Comparison of ENCODE assay signal across 10 cellular contexts in the genomic region with DNA sequence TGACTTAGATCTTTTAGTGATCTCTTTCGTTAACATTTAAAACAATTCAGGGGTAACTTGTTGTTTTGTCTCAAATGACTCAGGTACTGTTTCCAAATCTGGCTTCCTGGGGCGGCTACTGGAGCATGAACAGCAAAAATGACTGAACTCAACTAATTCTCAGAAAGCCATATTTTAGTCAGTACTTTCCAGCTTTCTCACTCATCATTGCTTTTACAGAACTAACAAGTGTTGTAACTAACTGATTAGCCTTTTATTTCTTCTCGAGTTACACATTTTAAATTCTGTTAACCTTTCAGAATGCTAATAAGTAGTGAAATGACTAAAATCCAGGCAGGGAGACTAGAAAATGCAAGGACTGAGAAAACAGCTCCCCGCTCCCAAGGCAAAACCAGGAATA. TPM values are rescaled to one million over a fixed set of nuclear protein-coding genes. Genes with fewer than 3 reads are reported as not detected.
DNase-seq lines count a peak whose midpoint lies in the region; ATAC-seq and TF ChIP-seq lines count a peak whose summit lies in the region.
"Had no signal": no experiment of that assay in that cellular context is flagged by ENCODE, and none has a peak within 500 bp of the region (broad histone marks: within the 10 kb centered on the region; RNA-seq: fewer than 3 reads in every experiment).

No MANE protein-coding gene starts in this region.

- no peak for DNase-seq in activated CD4-positive, alpha-beta T cell treated with anti-CD3 and anti-CD28 coated beads, Interleukin-2, amount 10 ng/mL, durations not matched to agents 24 days and 14 days
- no peak for DNase-seq in activated CD4-positive, alpha-beta T cell treated with anti-CD3 and anti-CD28 coated beads, Interleukin-2, amount 50 U/mL, for 1 hour
- no peak for DNase-seq in mesothelial cell of epicardium (ENCODE audit: low spot score in 2 of 2, unreplicated experiment in 2 of 2)
- DNase-seq in MG63 = no peak
- DNase-seq in SKM-1 treated with dmso at 0.1 percent for 144 hours (lab: John Stamatoyannopoulos, UW; ENCODE audit: unreplicated experiment) = no peak
- DNase-seq in NCI-H187 treated with DMSO at 0.1 percent for 48 hours (lab: John Stamatoyannopoulos, UW) = no peak
- DNase-seq: NCI-H748 treated with DMSO at 0.1 percent for 48 hours had no signal

- H3K4me3 ChIP-seq in MG63 = no peak overlapping the region
- H3K4me3 ChIP-seq: tibial nerve had no signal

- no peak for TF ChIP-seq CTCF in mesothelial cell of epicardium (IDR thresholded peaks at IDR 0.05; ENCODE audit: unreplicated experiment)

- no peaks in the 10 kb centered on the region for H3K9me3 ChIP-seq in MG63
- H3K9me3 ChIP-seq: tibial nerve had no signal

- no peaks in the 10 kb centered on the region for H3K36me3 ChIP-seq in MG63
- H3K36me3 ChIP-seq: tibial nerve had no signal

- peaks cover 5% of the 10 kb centered on the region for H3K27me3 Mint-ChIP-seq in activated CD4-positive, alpha-beta T cell treated with anti-CD3 and anti-CD28 coated beads, Interleukin-2, amount 10 ng/mL, durations not matched to agents 24 days and 14 days
- no peaks in the 10 kb centered on the region for H3K27me3 Mint-ChIP-seq in mesothelial cell of epicardium (ENCODE audit: low read depth)

- H3K4me1 Mint-ChIP-seq in activated CD4-positive, alpha-beta T cell treated with anti-CD3 and anti-CD28 coated beads, Interleukin-2, amount 10 ng/mL, durations not matched to agents 24 days and 14 days = peaks cover 3% of the 10 kb centered on the region
- peaks cover 29% of the 10 kb centered on the region for H3K4me1 Mint-ChIP-seq in mesothelial cell of epicardium

- H3K9me3 Mint-ChIP-seq in activated CD4-positive, alpha-beta T cell treated with anti-CD3 and anti-CD28 coated beads, Interleukin-2, amount 10 ng/mL, durations not matched to agents 24 days and 14 days = no peaks in the 10 kb centered on the region
- H3K9me3 Mint-ChIP-seq in mesothelial cell of epicardium = peaks cover 35% of the 10 kb centered on the region

- intact Hi-C loops in activated CD4-positive, alpha-beta T cell treated with anti-CD3 and anti-CD28 coated beads, Interleukin-2, amount 10 ng/mL, durations not matched to agents 24 days and 14 days (cut with micrococcal nuclease) = no loop called here

- no peak overlapping the region for H3K4me3 Mint-ChIP-seq in activated CD4-positive, alpha-beta T cell treated with anti-CD3 and anti-CD28 coated beads, Interleukin-2, amount 10 ng/mL, durations not matched to agents 24 days and 14 days
- H3K4me3 Mint-ChIP-seq in mesothelial cell of epicardium = no peak overlapping the region

- H3K27me3 ChIP-seq in MG63 = no peaks in the 10 kb centered on the region

- ATAC-seq in GM21423 (IDR thresholded peaks at IDR 0.05; ENCODE audit: unreplicated experiment) (peak; percentile 62), HG03378 (IDR thresholded peaks at IDR 0.05; ENCODE audit: unreplicated experiment) (peak; percentile 58)

- H3K36me3 Mint-ChIP-seq in activated CD4-positive, alpha-beta T cell treated with anti-CD3 and anti-CD28 coated beads, Interleukin-2, amount 10 ng/mL, durations not matched to agents 24 days and 14 days (ENCODE audit: low read depth) = no peaks in the 10 kb centered on the region
- H3K36me3 Mint-ChIP-seq in mesothelial cell of epicardium = no peaks in the 10 kb centered on the region

- peak overlapping the region; percentile 62 for H3K27ac Mint-ChIP-seq in activated CD4-positive, alpha-beta T cell treated with anti-CD3 and anti-CD28 coated beads, Interleukin-2, amount 10 ng/mL, durations not matched to agents 24 days and 14 days
- H3K27ac Mint-ChIP-seq in mesothelial cell of epicardium = peak overlapping the region; percentile 83

RNA-seq across cellular contexts. Expression of a gene that starts 55.3 kb away (rescaled TPM):
- total RNA-seq in activated CD4-positive, alpha-beta T cell treated with anti-CD3 and anti-CD28 coated beads, Interleukin-2, amount 10 ng/mL, durations not matched to agents 24 days and 14 days = 1.5 and 1.6 TPM in 2 replicates
- 15.5 to 16.4 TPM (median 16.4 TPM) in 3 replicates for total RNA-seq in mesothelial cell of epicardium
- 7.9 and 8.5 TPM in 2 replicates for total RNA-seq in MG63 (2014; rRNA removed; shearing (Covaris generic); ENCODE audit: low replicate concordance)
